12 cellular contexts compared by ENCODE assay signal in genomic region chr6:119620846-119621570, GRCh38.
DNase-seq lines count a peak whose midpoint lies in the region; FAIRE-seq and TF ChIP-seq lines count a peak whose summit lies in the region.
"Had no signal": no experiment of that assay in that cellular context is flagged by ENCODE, and none has a peak within 500 bp of the region (broad histone marks: within the 10 kb centered on the region; RNA-seq: fewer than 3 reads in every experiment).

No MANE protein-coding gene starts in this region.

- FAIRE-seq in HTR-8/SVneo (lab: Jason Lieb, UNC), result no peak

- TF ChIP-seq CTCF in AG04449 (IDR thresholded peaks at IDR 0.05; ENCODE audit: insufficient read depth, low read length, missing control alignments), result no peak
- TF ChIP-seq CTCF in astrocyte of the spinal cord (IDR thresholded peaks at IDR 0.05; ENCODE audit: low read depth, low read length), result no peak

- POLR2A ChIA-PET in AG04449 (lab: Yijun Ruan, JAX), result no interaction called here

- DNase-seq in AG04449 (ENCODE audit: low read depth, low spot score) (peak; percentile 76), HTR-8/SVneo (ENCODE audit: insufficient read length, low spot score) (peak; percentile 49), astrocyte of the spinal cord (ENCODE audit: low read depth, low spot score) (peak; percentile 91), kidney glomerular epithelial cell (lab: John Stamatoyannopoulos, UW) (peak; percentile 34), HuH-7 (ENCODE audit: low spot score) (no peak), T-helper 9 cell (no peak), NCI-H510A treated with DMSO at 0.1 percent for 48 hours (lab: John Stamatoyannopoulos, UW) (no peak)
- DNase-seq in activated CD8-positive, alpha-beta memory T cell treated with anti-CD3 and anti-CD28 coated beads for 24 hours, result no peak
- DNase-seq: activated CD8-positive, alpha-beta memory T cell treated with anti-CD3 and anti-CD28 coated beads, Interleukin-2, amount 50 U/mL, for 4 hours; anterior cingulate cortex; NCI-H774; uterus had no signal

- in situ Hi-C loops in astrocyte of the spinal cord (cut with HindIII; ENCODE audit: low sequenced_read_pairs), result no loop called here

- CTCF ChIA-PET in AG04449 (lab: Yijun Ruan, JAX), result interaction anchor here (1.0 kb wide), 1 partner anchor 10 kb away, joined by 3 read pairs; no protein-coding TSS in a partner anchor

- H3K4me3 ChIP-seq in AG04449 (ENCODE audit: low read depth, low read length) (no peak overlapping the region), astrocyte of the spinal cord (ENCODE audit: low read depth, low read length) (no peak overlapping the region)
- H3K4me3 ChIP-seq: uterus had no signal

Comparison
In these comparisons a context has a peak if more than half of its experiments do, and no peak if none do; other contexts are left out.
1. DNase-seq: peak in AG04449 (single experiment), HTR-8/SVneo (single experiment), astrocyte of the spinal cord (single experiment) and kidney glomerular epithelial cell (single experiment); none in HuH-7 (single experiment), T-helper 9 cell (single experiment), activated CD8-positive, alpha-beta memory T cell treated with anti-CD3 and anti-CD28 coated beads for 24 hours (single experiment) and NCI-H510A treated with DMSO at 0.1 percent for 48 hours (single experiment).